Comparison of ENCODE assay signal across 31 cellular contexts in genomic region chr3:112765531-112765930, GRCh38.
"Had no signal": no experiment of that assay in that cellular context is flagged by ENCODE, and none has a peak within 500 bp of the region (broad histone marks: within the 10 kb centered on the region; RNA-seq: fewer than 3 reads in every experiment).

No MANE protein-coding gene starts in this region.

- H3K36me3 Mint-ChIP-seq: activated naive CD4-positive, alpha-beta T cell treated with anti-CD3 and anti-CD28 coated beads, Interleukin-2, amount 10 ng/mL, durations not matched to agents 7 days and 5 days; activated naive CD4-positive, alpha-beta T cell treated with anti-CD3 and anti-CD28 coated beads, Interleukin-2, amount 50 U/mL, for 72 hours; activated naive CD8-positive, alpha-beta T cell treated with anti-CD3 and anti-CD28 coated beads, Interleukin-2, amount 10 ng/mL, durations not matched to agents 7 days and 5 days; brain had no signal

- H3K27ac Mint-ChIP-seq: activated CD4-positive, alpha-beta memory T cell treated with anti-CD3 and anti-CD28 coated beads, Interleukin-2, amount 10 ng/mL, durations not matched to agents 7 days and 5 days; activated CD4-positive, alpha-beta T cell treated with anti-CD3 and anti-CD28 coated beads, Interleukin-2, amount 10 ng/mL, durations not matched to agents 7 days and 5 days; activated naive CD4-positive, alpha-beta T cell treated with anti-CD3 and anti-CD28 coated beads, Interleukin-2, amount 10 ng/mL, durations not matched to agents 7 days and 5 days; activated naive CD4-positive, alpha-beta T cell treated with anti-CD3 and anti-CD28 coated beads, Interleukin-2, amount 50 U/mL, for 72 hours; activated naive CD8-positive, alpha-beta T cell treated with anti-CD3 and anti-CD28 coated beads, Interleukin-2, amount 10 ng/mL, durations not matched to agents 7 days and 5 days; activated T-cell treated with anti-CD3 and anti-CD28 coated beads, Interleukin-2, amount 50 U/mL, for 24 hours; activated T-cell treated with anti-CD3 and anti-CD28 coated beads, Interleukin-2, amount 50 U/mL, for 72 hours; brain; effector memory CD8-positive, alpha-beta T cell; T-helper 17 cell; T-helper 2 cell treated with Interferon-gamma antibody and Interleukin-4, amounts not matched to agents 5 μg/mL and 100 μg/mL, for 36 hours had no signal

- H3K4me1 ChIP-seq: ascending aorta, breast epithelium, gastrocnemius medialis had no signal

- H3K27me3 ChIP-seq: ascending aorta, breast epithelium, foreskin keratinocyte, gastrocnemius medialis, heart left ventricle had no signal

- H3K9me3 ChIP-seq: ascending aorta, breast epithelium, gastrocnemius medialis, heart left ventricle had no signal

- H3K27ac ChIP-seq: ascending aorta, breast epithelium, coronary artery, foreskin keratinocyte, gastrocnemius medialis, heart left ventricle had no signal

- H3K4me1 Mint-ChIP-seq: brain had no signal

- H3K4me3 Mint-ChIP-seq: activated CD4-positive, alpha-beta memory T cell treated with anti-CD3 and anti-CD28 coated beads, Interleukin-2, amount 10 ng/mL, durations not matched to agents 7 days and 5 days; activated CD4-positive, alpha-beta T cell treated with anti-CD3 and anti-CD28 coated beads, Interleukin-2, amount 10 ng/mL, durations not matched to agents 7 days and 5 days; activated naive CD4-positive, alpha-beta T cell treated with anti-CD3 and anti-CD28 coated beads, Interleukin-2, amount 10 ng/mL, durations not matched to agents 7 days and 5 days; activated naive CD8-positive, alpha-beta T cell treated with anti-CD3 and anti-CD28 coated beads, Interleukin-2, amount 10 ng/mL, durations not matched to agents 7 days and 5 days; activated T-cell treated with anti-CD3 and anti-CD28 coated beads, Interleukin-2, amount 50 U/mL, for 24 hours; activated T-cell treated with anti-CD3 and anti-CD28 coated beads, Interleukin-2, amount 50 U/mL, for 72 hours; brain; central memory CD8-positive, alpha-beta T cell; effector memory CD8-positive, alpha-beta T cell; T-helper 17 cell; T-helper 2 cell treated with Interferon-gamma antibody and Interleukin-4, amounts not matched to agents 5 μg/mL and 100 μg/mL, for 36 hours had no signal

- H3K36me3 ChIP-seq: ascending aorta, breast epithelium, gastrocnemius medialis, heart left ventricle had no signal

- ATAC-seq: activated naive CD4-positive, alpha-beta T cell treated with anti-CD3 and anti-CD28 coated beads, Interleukin-2, amount 50 U/mL, for 72 hours; activated T-cell treated with anti-CD3 and anti-CD28 coated beads, Interleukin-2, amount 50 U/mL, for 72 hours; effector memory CD8-positive, alpha-beta T cell; foreskin keratinocyte; gastrocnemius medialis; heart left ventricle; T-helper 17 cell had no signal

- H3K27me3 Mint-ChIP-seq: activated CD4-positive, alpha-beta memory T cell treated with anti-CD3 and anti-CD28 coated beads, Interleukin-2, amount 10 ng/mL, durations not matched to agents 7 days and 5 days; activated CD4-positive, alpha-beta T cell treated with anti-CD3 and anti-CD28 coated beads, Interleukin-2, amount 10 ng/mL, durations not matched to agents 7 days and 5 days; activated naive CD8-positive, alpha-beta T cell treated with anti-CD3 and anti-CD28 coated beads, Interleukin-2, amount 10 ng/mL, durations not matched to agents 7 days and 5 days; activated T-cell treated with anti-CD3 and anti-CD28 coated beads, Interleukin-2, amount 50 U/mL, for 24 hours; central memory CD8-positive, alpha-beta T cell; effector memory CD8-positive, alpha-beta T cell; T-helper 17 cell had no signal

- H3K4me3 ChIP-seq: ascending aorta, breast epithelium, coronary artery, gastrocnemius medialis, heart left ventricle had no signal

- DNase-seq: activated CD4-positive, alpha-beta memory T cell treated with anti-CD3 and anti-CD28 coated beads, Interleukin-2, amount 10 ng/mL, durations not matched to agents 7 days and 5 days; activated CD4-positive, alpha-beta T cell treated with anti-CD3 and anti-CD28 coated beads for 1 hour; activated CD4-positive, alpha-beta T cell treated with anti-CD3 and anti-CD28 coated beads for 4 hours; activated CD4-positive, alpha-beta T cell treated with anti-CD3 and anti-CD28 coated beads, Interleukin-2, amount 10 ng/mL, durations not matched to agents 7 days and 5 days; activated CD4-positive, alpha-beta T cell treated with anti-CD3 and anti-CD28 coated beads, Interleukin-2, amount 50 U/mL, for 4 hours; activated CD8-positive, alpha-beta memory T cell treated with anti-CD3 and anti-CD28 coated beads, Interleukin-2, amount 50 U/mL, for 48 hours; activated gamma-delta T cell; activated naive CD4-positive, alpha-beta T cell; activated naive CD4-positive, alpha-beta T cell treated with anti-CD3 and anti-CD28 coated beads, Interleukin-2, amount 10 ng/mL, durations not matched to agents 7 days and 5 days; activated naive CD8-positive, alpha-beta T cell treated with anti-CD3 and anti-CD28 coated beads, Interleukin-2, amount 10 ng/mL, durations not matched to agents 7 days and 5 days; activated T-cell treated with anti-CD3 and anti-CD28 coated beads for 4 hours; activated T-cell treated with anti-CD3 and anti-CD28 coated beads, Interleukin-2, amount 50 U/mL, for 24 hours; activated T-cell treated with anti-CD3 and anti-CD28 coated beads, Interleukin-2, amount 50 U/mL, for 72 hours; dermis blood vessel endothelial cell; effector CD4-positive, alpha-beta T cell; effector memory CD8-positive, alpha-beta T cell; erythroblast; foreskin keratinocyte; gastrocnemius medialis; glutamatergic neuron; heart left ventricle; T-helper 1 cell; T-helper 17 cell; T1000 had no signal

- H3K9me3 Mint-ChIP-seq: activated T-cell treated with anti-CD3 and anti-CD28 coated beads, Interleukin-2, amount 50 U/mL, for 24 hours; central memory CD8-positive, alpha-beta T cell; T-helper 2 cell treated with Interferon-gamma antibody and Interleukin-4, amounts not matched to agents 5 μg/mL and 100 μg/mL, for 36 hours had no signal
